In genomic region chr1:169001353-169001752, GRCh38 we compare ENCODE assay signal across 35 cellular contexts.
"Had no signal": no experiment of that assay in that cellular context is flagged by ENCODE, and none has a peak within 500 bp of the region (broad histone marks: within the 10 kb centered on the region; RNA-seq: fewer than 3 reads in every experiment).

No MANE protein-coding gene starts in this region.

- H3K36me3 ChIP-seq: MG63 had no signal

- DNase-seq: Karpas-422, Kasumi-1, MG63, MM.1S, MV-4-11, NCI-H1048, NCI-H1092, NCI-H1092 treated with DMSO at 0.1 percent for 48 hours, NCI-H1105, NCI-H1105 treated with DMSO at 0.1 percent for 48 hours, NCI-H1417, NCI-H1417 treated with DMSO at 0.1 percent for 48 hours, NCI-H1436, NCI-H1436 treated with DMSO at 0.1 percent for 48 hours, NCI-H146, NCI-H1694, NCI-H1694 treated with DMSO at 0.1 percent for 48 hours, NCI-H187, NCI-H187 treated with DMSO at 0.1 percent for 48 hours, NCI-H1930, NCI-H2029, NCI-H2029 treated with DMSO at 0.1 percent for 48 hours, NCI-H2081, NCI-H2081 treated with DMSO at 0.1 percent for 48 hours, NCI-H2107, NCI-H2171, NCI-H2171 treated with DMSO at 0.1 percent for 48 hours, NCI-H2227 treated with DMSO at 0.1 percent for 48 hours, NCI-H226, NCI-H345, NCI-H446, NCI-H446 treated with DMSO at 0.1 percent for 48 hours, NCI-H510A, NCI-H510A treated with DMSO at 0.1 percent for 48 hours, NCI-H524 had no signal

- H3K9me3 ChIP-seq: MG63 had no signal

- H3K4me3 ChIP-seq: MG63 had no signal

- H3K27me3 ChIP-seq: MG63 had no signal
